Comparison of ENCODE assay signal across 22 cellular contexts in the genomic region with DNA sequence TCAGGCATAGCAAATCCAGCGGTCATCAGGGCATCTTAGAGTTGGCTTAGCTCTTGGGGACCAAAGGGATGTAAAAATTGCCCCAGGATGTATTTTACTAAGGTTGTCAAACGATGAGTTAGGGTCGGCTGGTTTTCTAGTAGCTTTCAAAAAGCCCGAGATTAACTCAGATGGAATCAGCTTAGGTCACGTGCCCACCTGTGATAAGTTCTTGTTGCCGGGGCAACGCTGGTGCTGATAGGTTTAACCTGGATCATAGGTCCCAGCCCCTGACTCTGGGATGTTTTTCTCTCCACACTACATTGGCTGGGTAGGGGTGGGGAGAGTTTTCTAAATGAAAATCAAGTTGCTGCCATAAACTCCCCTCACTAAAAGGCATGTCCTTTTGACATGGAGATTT.
A peak's percentile ranks its signal among the peaks of the same experiment; 100 is the strongest.
DNase-seq lines count a peak whose midpoint lies in the region; TF ChIP-seq lines count a peak whose summit lies in the region.
"Had no signal": no experiment of that assay in that cellular context is flagged by ENCODE, and none has a peak within 500 bp of the region (broad histone marks: within the 10 kb centered on the region; RNA-seq: fewer than 3 reads in every experiment).

No MANE protein-coding gene starts in this region.

- H3K4me3 ChIP-seq in WERI-Rb-1 (ENCODE audit: low read depth, low read length) (no peak overlapping the region), coronary artery (no peak overlapping the region)
- H3K4me3 ChIP-seq: BLaER1, GM12878 had no signal

- no peaks in the 10 kb centered on the region for H3K36me3 ChIP-seq in WERI-Rb-1
- H3K36me3 ChIP-seq: BE2C, BLaER1 had no signal

- TF ChIP-seq CTCF in WERI-Rb-1 (IDR thresholded peaks at IDR 0.05; ENCODE audit: low read depth, low read length) (no peak), coronary artery (IDR thresholded peaks at IDR 0.05) (no peak)

- H3K9me3 ChIP-seq in WERI-Rb-1 (ENCODE audit: severe bottlenecking), result no peaks in the 10 kb centered on the region
- H3K9me3 ChIP-seq: BLaER1 had no signal

- DNase-seq in NCI-H82 (lab: John Stamatoyannopoulos, UW) (peak; percentile 80), WERI-Rb-1 (peak; percentile 65), coronary artery (ENCODE audit: low spot score) (peak; percentile 3), NCI-H1436 treated with DMSO at 0.1 percent for 48 hours (lab: John Stamatoyannopoulos, UW) (no peak), HPDE6-E6E7 (ENCODE audit: extremely low spot score) (no peak), activated gamma-delta T cell treated with Interleukin-2 at 50 U/mL for 16 hours (no peak)
- DNase-seq: 8988T; ACHN; BE2C; CD4-positive, alpha-beta memory T cell; CD4-positive, CD25-positive, alpha-beta regulatory T cell; CD8-positive, alpha-beta memory T cell; COR-L47; DMS 273 treated with DMSO at 0.1 percent for 48 hours; DMS153; DMS53; DMS79; DND-41; EL; GDM1 had no signal

- H3K27me3 ChIP-seq in WERI-Rb-1 (ENCODE audit: insufficient read depth, low read depth, severe bottlenecking), result no peaks in the 10 kb centered on the region
- H3K27me3 ChIP-seq: BE2C, BLaER1 had no signal

- H3K27ac ChIP-seq in WERI-Rb-1, result no peak overlapping the region
- H3K27ac ChIP-seq in coronary artery, result no peak overlapping the region
- H3K27ac ChIP-seq: BLaER1 had no signal

Comparison
In these comparisons a context has a peak if more than half of its experiments do, and no peak if none do; other contexts are left out.
1. DNase-seq: peak in NCI-H82 (single experiment), WERI-Rb-1 (single experiment) and coronary artery (single experiment); none in NCI-H1436 treated with DMSO at 0.1 percent for 48 hours (single experiment), HPDE6-E6E7 (single experiment) and activated gamma-delta T cell treated with Interleukin-2 at 50 U/mL for 16 hours (single experiment).